ENCODE assay signal across 18 cellular contexts in genomic region chrX:98459669-98460068, GRCh38.
A peak's percentile ranks its signal among the peaks of the same experiment; 100 is the strongest.
DNase-seq lines count a peak whose midpoint lies in the region; ATAC-seq and TF ChIP-seq lines count a peak whose summit lies in the region.
"Had no signal": no experiment of that assay in that cellular context is flagged by ENCODE, and none has a peak within 500 bp of the region (broad histone marks: within the 10 kb centered on the region; RNA-seq: fewer than 3 reads in every experiment).

No MANE protein-coding gene starts in this region.

- DNase-seq in EH (ENCODE audit: low read depth) (peak; percentile 0), MG63 (peak; percentile 12), foreskin keratinocyte (peak; percentile 50 to 72), DMS53 treated with DMSO at 0.1 percent for 48 hours (lab: John Stamatoyannopoulos, UW; ENCODE audit: unreplicated experiment) (no peak)
- DNase-seq: 8988T; AML-193; Caco-2; Calu3; CD4-positive, alpha-beta T cell; CD8-positive, alpha-beta T cell; DMS79; DND-41; GF-D8 had no signal

- no peak for TF ChIP-seq CTCF in foreskin keratinocyte (conservative IDR thresholded peaks at IDR 0.05)

- H3K36me3 ChIP-seq in MG63, result no peaks in the 10 kb centered on the region
- H3K36me3 ChIP-seq: BLaER1 treated with 17β-estradiol and CSF1 and Interleukin-3, amounts not matched to agents 10 nM and 100 nM had no signal

- ATAC-seq in foreskin keratinocyte, result peak; percentile 68
- no peak for ATAC-seq in GM18517 (IDR thresholded peaks at IDR 0.05; ENCODE audit: unreplicated experiment)
- ATAC-seq in HG02884 (IDR thresholded peaks at IDR 0.05; ENCODE audit: unreplicated experiment), result no peak
- ATAC-seq: CD8-positive, alpha-beta T cell; GM12878 had no signal

- H3K4me1 ChIP-seq in foreskin keratinocyte, result no peaks in the 10 kb centered on the region
- H3K4me1 ChIP-seq: BLaER1 treated with 17β-estradiol and CSF1 and Interleukin-3, amounts not matched to agents 10 nM and 100 nM; Caco-2 had no signal

- H3K9me3 ChIP-seq in MG63, result no peaks in the 10 kb centered on the region
- H3K9me3 ChIP-seq: BLaER1 treated with 17β-estradiol and CSF1 and Interleukin-3, amounts not matched to agents 10 nM and 100 nM; Caco-2 had no signal

- H3K27me3 ChIP-seq in MG63 (no peaks in the 10 kb centered on the region), foreskin keratinocyte (no peaks in the 10 kb centered on the region)

- no peak overlapping the region for H3K4me3 ChIP-seq in MG63
- H3K4me3 ChIP-seq: BLaER1 treated with 17β-estradiol and CSF1 and Interleukin-3, amounts not matched to agents 10 nM and 100 nM; GM12878 had no signal

- H3K27ac ChIP-seq in foreskin keratinocyte, result no peak overlapping the region
- H3K27ac ChIP-seq: BLaER1 treated with 17β-estradiol and CSF1 and Interleukin-3, amounts not matched to agents 10 nM and 100 nM; C4-2B had no signal
